In the genomic region with DNA sequence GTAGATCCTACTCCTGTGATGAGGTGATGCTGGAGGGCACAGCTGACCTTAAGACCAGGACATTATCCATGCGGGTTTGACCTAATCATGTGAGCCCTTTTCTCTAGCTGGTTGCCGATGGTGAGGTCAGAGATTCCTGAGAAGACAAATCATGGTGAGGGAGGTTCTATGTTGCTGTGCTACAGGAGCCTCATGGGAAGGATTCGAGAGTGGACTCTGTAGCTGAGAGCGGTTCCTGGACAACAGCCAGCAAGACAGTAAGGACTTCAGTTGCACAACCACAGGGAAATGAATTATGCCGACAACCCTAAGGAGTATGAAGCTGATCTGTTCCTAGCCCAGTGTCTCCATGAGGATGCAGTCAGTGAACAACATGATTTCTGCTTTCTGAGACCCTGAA, we compare ENCODE assay signal across 12 cellular contexts.
DNase-seq lines count a peak whose midpoint lies in the region; ATAC-seq and TF ChIP-seq lines count a peak whose summit lies in the region.
"Had no signal": no experiment of that assay in that cellular context is flagged by ENCODE, and none has a peak within 500 bp of the region (broad histone marks: within the 10 kb centered on the region; RNA-seq: fewer than 3 reads in every experiment).

No MANE protein-coding gene starts in this region.

- intact Hi-C loops in heart left ventricle (cut with DNase I), result loop anchor here in 1 of 10 donors (10.0 kb wide), 1 partner anchor 51 kb away; no protein-coding TSS in a partner anchor
- intact Hi-C loops in gastrocnemius medialis (cut with DNase I; ENCODE audit: low total_unique reads), result loop anchor here (5.0 kb wide), 1 partner anchor 49 kb away; no protein-coding TSS in a partner anchor

- H3K27me3 Mint-ChIP-seq in endodermal cell (ENCODE audit: insufficient read depth), result no peaks in the 10 kb centered on the region

- H3K9me3 ChIP-seq in heart left ventricle, result no peaks in the 10 kb centered on the region
- no peaks in the 10 kb centered on the region for H3K9me3 ChIP-seq in gastrocnemius medialis
- no peaks in the 10 kb centered on the region for H3K9me3 ChIP-seq in endodermal cell (ENCODE audit: control insufficient read depth, low read length)
- H3K9me3 ChIP-seq: vagina had no signal

- no peak for TF ChIP-seq POLR2A in heart left ventricle (IDR thresholded peaks at IDR 0.05)
- TF ChIP-seq POLR2A in gastrocnemius medialis (IDR thresholded peaks at IDR 0.05), result no peak

- no peaks in the 10 kb centered on the region for H3K36me3 ChIP-seq in heart left ventricle
- H3K36me3 ChIP-seq in gastrocnemius medialis, result no peaks in the 10 kb centered on the region
- H3K36me3 ChIP-seq in endodermal cell (ENCODE audit: control insufficient read depth, insufficient read depth, low read length), result no peaks in the 10 kb centered on the region
- H3K36me3 ChIP-seq: vagina had no signal

- H3K4me1 ChIP-seq in heart left ventricle (peaks cover 0 to 52% (median 0%) of the 10 kb centered on the region in 12 donors), gastrocnemius medialis (no peaks in the 10 kb centered on the region), endodermal cell (ENCODE audit: control insufficient read depth, insufficient read depth, low read length) (no peaks in the 10 kb centered on the region)

- H3K27ac ChIP-seq in heart left ventricle, result peak overlapping the region in 2 of 12 donors; percentile 22 to 67
- peak overlapping the region in 1 of 4 donors; percentile 3 for H3K27ac ChIP-seq in gastrocnemius medialis
- no peak overlapping the region for H3K27ac ChIP-seq in endodermal cell (ENCODE audit: low read depth, low read length)
- H3K27ac ChIP-seq: epithelial cell of prostate, vagina had no signal

- no peak overlapping the region for H3K27ac Mint-ChIP-seq in endodermal cell

- in situ Hi-C loops in gastrocnemius medialis (cut with MboI; ENCODE audit: low sequenced_read_pairs in 4 of 4), result no loop called here

- TF ChIP-seq CTCF in heart left ventricle (IDR thresholded peaks at IDR 0.05) (no peak), gastrocnemius medialis (IDR thresholded peaks at IDR 0.05 in 4 of 5, conservative IDR thresholded peaks at IDR 0.05 in 1 of 5) (no peak), endodermal cell (conservative IDR thresholded peaks at IDR 0.05) (no peak)

- WGBS in heart left ventricle, 4 donors, result 57 to 73% (median 65%) methylated on average over 5 of the region's 5 CpGs
- WGBS in endodermal cell (ENCODE audit: insufficient coverage in 1 of 2, insufficient read length in 1 of 2), 2 experiments, result 83 to 97% methylated on average over 5 of the region's 5 CpGs

- no peaks in the 10 kb centered on the region for H3K4me1 Mint-ChIP-seq in endodermal cell

- peak; percentile 82 for DNase-seq in GM04504 (ENCODE audit: low read depth)
- peak; percentile 37 for DNase-seq in SKM-1 (lab: John Stamatoyannopoulos, UW; ENCODE audit: unreplicated experiment)
- peak; percentile 46 to 84 (median 66) for DNase-seq in heart left ventricle
- DNase-seq in gastrocnemius medialis, result peak; percentile 53 to 74
- DNase-seq in cerebellum (ENCODE audit: low spot score), result no peak
- no peak for DNase-seq in endodermal cell
- DNase-seq: DMS153; stimulated activated CD4-positive, alpha-beta T cell treated with anti-CD3 and anti-CD28 coated beads, Interleukin-2, amount 100 ng/mL, for 24 hours had no signal

- ATAC-seq in heart left ventricle (peak; percentile 51 to 93 (median 84)), gastrocnemius medialis (peak; percentile 83 to 90), GM19455 (IDR thresholded peaks at IDR 0.05; ENCODE audit: unreplicated experiment) (no peak), GM19023 (IDR thresholded peaks at IDR 0.05; ENCODE audit: unreplicated experiment) (no peak)

- H3K9ac ChIP-seq in endodermal cell (ENCODE audit: extremely low read depth, low read length, poor library complexity, severe bottlenecking), result no peak overlapping the region

- H3K36me3 Mint-ChIP-seq in endodermal cell (ENCODE audit: low read depth), result no peaks in the 10 kb centered on the region

- H3K4me3 ChIP-seq in heart left ventricle (no peak overlapping the region), gastrocnemius medialis (no peak overlapping the region), endodermal cell (ENCODE audit: low read length) (no peak overlapping the region)
- H3K4me3 ChIP-seq: vagina had no signal

- H3K9me3 Mint-ChIP-seq in endodermal cell, result no peaks in the 10 kb centered on the region

- no peak overlapping the region for H3K4me3 Mint-ChIP-seq in endodermal cell

- H3K27me3 ChIP-seq in heart left ventricle (peaks cover 0 to 8% (median 0%) of the 10 kb centered on the region in 9 donors), gastrocnemius medialis (no peaks in the 10 kb centered on the region), endodermal cell (ENCODE audit: control insufficient read depth, insufficient read depth, low read length, poor library complexity, severe bottlenecking) (no peaks in the 10 kb centered on the region)
- H3K27me3 ChIP-seq: vagina had no signal

Comparison
In these comparisons a context has a peak if more than half of its experiments do, and no peak if none do; other contexts are left out.
1. DNase-seq: peak in GM04504 (single experiment), SKM-1 (single experiment), heart left ventricle (5 of 5) and gastrocnemius medialis (2 of 2); none in cerebellum (single experiment) and endodermal cell (single experiment).
2. ATAC-seq: peak in heart left ventricle (4 of 4) and gastrocnemius medialis (2 of 2); none in GM19455 (single experiment) and GM19023 (single experiment).